6 cellular contexts compared by ENCODE assay signal in the genomic region with DNA sequence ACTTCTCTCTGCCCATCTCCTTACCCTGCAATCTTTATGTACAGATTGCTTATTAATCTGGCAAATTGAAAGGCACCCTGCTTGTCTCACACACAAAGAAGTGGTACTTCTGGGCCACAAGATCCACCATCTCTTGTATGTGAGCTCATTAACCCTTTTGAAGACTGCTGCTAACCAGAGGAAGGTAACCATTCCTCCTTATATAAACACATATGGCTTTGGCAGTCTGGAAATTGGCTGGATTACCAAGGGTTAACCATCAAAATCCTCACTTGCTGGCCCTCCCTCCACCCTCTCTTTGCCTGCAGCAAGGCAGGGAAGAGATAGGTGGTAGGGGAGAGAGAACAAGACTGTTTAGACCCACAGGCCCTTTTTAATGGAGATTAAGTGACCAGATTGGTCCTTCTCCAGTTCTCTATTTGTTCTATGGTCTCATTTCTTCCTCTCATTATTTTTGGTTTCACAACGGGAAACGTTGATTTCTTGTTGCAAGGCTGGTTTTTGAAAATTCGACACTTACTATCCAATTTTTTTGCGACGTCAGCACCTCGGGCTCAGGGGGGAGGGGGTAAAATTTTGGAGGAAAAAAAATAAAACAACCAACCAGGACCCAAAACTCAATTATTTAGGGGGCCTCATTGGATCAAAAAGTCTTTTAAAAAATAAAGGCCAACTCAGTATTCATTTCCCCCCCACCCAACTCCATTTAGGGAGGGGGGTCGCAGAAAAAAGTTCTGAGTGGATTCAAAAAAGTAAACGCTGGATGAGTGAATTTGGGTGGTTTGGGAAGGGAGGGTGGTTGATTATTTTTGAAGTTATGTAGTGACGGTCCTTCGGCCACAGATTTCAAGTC. TPM values are rescaled to one million over a fixed set of nuclear protein-coding genes. Genes with fewer than 3 reads are reported as not detected.
DNase-seq lines count a peak whose midpoint lies in the region; ATAC-seq and TF ChIP-seq lines count a peak whose summit lies in the region.

No MANE protein-coding gene starts in this region.

- peaks cover 78% of the 10 kb centered on the region for H3K36me3 Mint-ChIP-seq in activated naive CD8-positive, alpha-beta T cell treated with anti-CD3 and anti-CD28 coated beads, Interleukin-2, amount 50 U/mL, for 24 hours (ENCODE audit: low read depth)

- H3K9me3 ChIP-seq in lung (ENCODE audit: control insufficient read depth in 2 of 2, insufficient read depth in 1 of 2, low read length in 1 of 2), result no peaks in the 10 kb centered on the region

- peak overlapping the region; percentile 98 to 100 for H3K27ac ChIP-seq in lung (ENCODE audit: low read depth in 1 of 2, low read length in 1 of 2)

- DNase-seq in DMS 273 (lab: John Stamatoyannopoulos, UW; ENCODE audit: unreplicated experiment) (peak; percentile 85), NCI-H2081 (lab: John Stamatoyannopoulos, UW) (peak; percentile 44 to 64), lung (ENCODE audit: low spot score) (no peak), hepatic stellate cell (ENCODE audit: low spot score) (no peak), HPDE6-E6E7 (ENCODE audit: extremely low spot score) (no peak)
- DNase-seq in activated naive CD8-positive, alpha-beta T cell treated with anti-CD3 and anti-CD28 coated beads, Interleukin-2, amount 50 U/mL, for 24 hours, result no peak

- H3K4me3 Mint-ChIP-seq in activated naive CD8-positive, alpha-beta T cell treated with anti-CD3 and anti-CD28 coated beads, Interleukin-2, amount 50 U/mL, for 24 hours, result peak overlapping the region; percentile 98

- 0% methylated on average over 10 of the region's 10 CpGs for WGBS in lung, 2 donors

- H3K4me1 ChIP-seq in lung (ENCODE audit: control insufficient read depth in 2 of 2, insufficient read depth in 2 of 2, low read length in 2 of 2), result peaks cover 0 to 16% of the 10 kb centered on the region in 2 donors

- no peak for TF ChIP-seq CTCF in lung (IDR thresholded peaks at IDR 0.05; ENCODE audit: control extremely low read depth, extremely low read depth)

- no peak for ATAC-seq in activated naive CD8-positive, alpha-beta T cell treated with anti-CD3 and anti-CD28 coated beads, Interleukin-2, amount 50 U/mL, for 24 hours
- no peak for ATAC-seq in lung (ENCODE audit: insufficient read depth, low FRiP score)

- peaks cover 62% of the 10 kb centered on the region for H3K4me1 Mint-ChIP-seq in activated naive CD8-positive, alpha-beta T cell treated with anti-CD3 and anti-CD28 coated beads, Interleukin-2, amount 50 U/mL, for 24 hours

- peak overlapping the region; percentile 79 for H3K4me3 ChIP-seq in lung

- H3K36me3 ChIP-seq in lung (ENCODE audit: control insufficient read depth in 2 of 2, insufficient read depth in 2 of 2, low read length in 2 of 2), result peaks cover 3 to 6% of the 10 kb centered on the region in 2 donors

- H3K27ac Mint-ChIP-seq in activated naive CD8-positive, alpha-beta T cell treated with anti-CD3 and anti-CD28 coated beads, Interleukin-2, amount 50 U/mL, for 24 hours, result peak overlapping the region; percentile 99

- H3K27me3 ChIP-seq in lung (ENCODE audit: control insufficient read depth, insufficient read depth), result no peaks in the 10 kb centered on the region

- no peaks in the 10 kb centered on the region for H3K9me3 Mint-ChIP-seq in activated naive CD8-positive, alpha-beta T cell treated with anti-CD3 and anti-CD28 coated beads, Interleukin-2, amount 50 U/mL, for 24 hours

- peaks cover 4% of the 10 kb centered on the region for H3K27me3 Mint-ChIP-seq in activated naive CD8-positive, alpha-beta T cell treated with anti-CD3 and anti-CD28 coated beads, Interleukin-2, amount 50 U/mL, for 24 hours

RNA-seq across cellular contexts. Expression of a gene that starts 0.9 kb away (rescaled TPM):
- total RNA-seq in lung, result 10 to 100 TPM; 36.9 to 73.4 TPM
- 10 to 100 TPM; 21.5 to 22.1 TPM for polyA plus RNA-seq in lung

RNA-seq across cellular contexts. Expression of a gene that starts 1.5 kb away (rescaled TPM):
- total RNA-seq in lung, result 10 to 100 TPM; 24.9 to 57.2 TPM
- polyA plus RNA-seq in lung, result 10 to 100 TPM; 50.1 to 81.5 TPM

RNA-seq across cellular contexts. Expression of a gene that starts 10.5 kb away (rescaled TPM):
- total RNA-seq in lung, result 10 to 100 TPM; 10.1 to 13.3 TPM
- polyA plus RNA-seq in lung, result 1 to 10 TPM; 5.5 to 5.6 TPM

RNA-seq across cellular contexts. Expression of a gene that starts 30.7 kb away (rescaled TPM):
- total RNA-seq in lung, result 10 to 100 TPM in 1 of 2 donors, 1 to 10 TPM in 1; 5.1 to 17.4 TPM
- 10 to 100 TPM in 1 of 2 donors, 1 to 10 TPM in 1; 9.2 to 26.0 TPM for polyA plus RNA-seq in lung

RNA-seq across cellular contexts. Expression of a gene that starts 44.9 kb away (rescaled TPM):
- total RNA-seq in lung, result 10 to 100 TPM; 28.8 to 55.4 TPM
- 10 to 100 TPM; 25.8 to 43.5 TPM for polyA plus RNA-seq in lung

Comparison
In these comparisons a context has a peak if more than half of its experiments do, and no peak if none do; other contexts are left out.
1. DNase-seq: peak in DMS 273 (single experiment) and NCI-H2081 (2 of 2); none in activated naive CD8-positive, alpha-beta T cell treated with anti-CD3 and anti-CD28 coated beads, Interleukin-2, amount 50 U/mL, for 24 hours (single experiment), lung (single experiment), hepatic stellate cell (single experiment) and HPDE6-E6E7 (single experiment).